8 cellular contexts compared by ENCODE assay signal in genomic region chr1:93708734-93709481, GRCh38. TPM values are rescaled to one million over a fixed set of nuclear protein-coding genes. Genes with fewer than 3 reads are reported as not detected.
DNase-seq lines count a peak whose midpoint lies in the region; ATAC-seq and TF ChIP-seq lines count a peak whose summit lies in the region.

No MANE protein-coding gene starts in this region.

- no peaks in the 10 kb centered on the region for H3K36me3 ChIP-seq in osteoblast (ENCODE audit: insufficient read depth, low read length)

- DNase-seq in NCI-H1105 (lab: John Stamatoyannopoulos, UW) (peak; percentile 63), astrocyte of the spinal cord (ENCODE audit: low read depth, low spot score) (peak; percentile 13), osteoblast (ENCODE audit: insufficient read length, low spot score, missing footprints) (peak; percentile 82)
- no peak for DNase-seq in activated effector memory CD4-positive, alpha-beta T cell treated with anti-CD3 and anti-CD28 coated beads, Interleukin-2, amount 50 U/mL, for 16 hours

- no peaks in the 10 kb centered on the region for H3K4me1 ChIP-seq in osteoblast (ENCODE audit: insufficient read depth, low read length)

- H3K9me3 ChIP-seq in osteoblast (ENCODE audit: low read depth, low read length) = no peaks in the 10 kb centered on the region

- H3K27me3 ChIP-seq in osteoblast (ENCODE audit: insufficient read depth, low read length) = no peaks in the 10 kb centered on the region

- no peak overlapping the region for H3K4me3 ChIP-seq in astrocyte of the spinal cord (ENCODE audit: low read depth, low read length)
- H3K4me3 ChIP-seq in osteoblast (ENCODE audit: insufficient read depth, low read length) = no peak overlapping the region

- H2AFZ ChIP-seq in osteoblast (ENCODE audit: low read length) = peak overlapping the region; percentile 70

- no peak for TF ChIP-seq CTCF in astrocyte of the spinal cord (IDR thresholded peaks at IDR 0.05; ENCODE audit: low read depth, low read length)
- TF ChIP-seq CTCF in osteoblast (IDR thresholded peaks at IDR 0.05; ENCODE audit: extremely low read depth, low read depth, low read length) = no peak

- in situ Hi-C loops in astrocyte of the spinal cord (cut with HindIII; ENCODE audit: low sequenced_read_pairs) = no loop called here

- no peak overlapping the region for H3K27ac ChIP-seq in osteoblast (ENCODE audit: low read depth, low read length)

- H3K4me2 ChIP-seq in osteoblast (ENCODE audit: insufficient read depth, low read length) = peak overlapping the region; percentile 11

- ATAC-seq in GM18511 (IDR thresholded peaks at IDR 0.05; ENCODE audit: unreplicated experiment) (peak; percentile 26), GM21447 (IDR thresholded peaks at IDR 0.05; ENCODE audit: unreplicated experiment) (no peak), GM18868 (IDR thresholded peaks at IDR 0.05; ENCODE audit: unreplicated experiment) (no peak), GM21526 (IDR thresholded peaks at IDR 0.05; ENCODE audit: low FRiP score, unreplicated experiment) (no peak)

- no peaks in the 10 kb centered on the region for H4K20me1 ChIP-seq in osteoblast (ENCODE audit: insufficient read depth, low read length)

- H3K79me2 ChIP-seq in osteoblast (ENCODE audit: insufficient read depth, low read length) = no peaks in the 10 kb centered on the region

RNA-seq across cellular contexts. Expression of gene BCAR3, which starts 27.3 kb away (rescaled TPM):
- 34.0 and 37.1 TPM in 2 replicates for total RNA-seq in osteoblast
